ENCODE assay signal across 19 cellular contexts in genomic region chr2:141778315-141778835, GRCh38.
"Had no signal": no experiment of that assay in that cellular context is flagged by ENCODE, and none has a peak within 500 bp of the region (broad histone marks: within the 10 kb centered on the region; RNA-seq: fewer than 3 reads in every experiment).

No MANE protein-coding gene starts in this region.

- ATAC-seq: activated CD4-positive, alpha-beta T cell treated with anti-CD3 and anti-CD28 coated beads for 36 hours; activated T-helper 17 cell treated with anti-CD3 and anti-CD28 coated beads, Interleukin-2, amount 50 U/mL, for 72 hours; body of pancreas; lower lobe of right lung; natural killer cell treated with Interleukin-12 subunit alpha and Interleukin-12 subunit beta and Interleukin-15 and Interleukin-18, amount 100 ng/mL, for 72 hours had no signal

- DNase-seq: activated CD4-positive, alpha-beta memory T cell treated with anti-CD3 and anti-CD28 coated beads for 36 hours; activated CD4-positive, alpha-beta T cell treated with anti-CD3 and anti-CD28 coated beads for 36 hours; activated naive CD4-positive, alpha-beta T cell; activated naive CD8-positive, alpha-beta T cell treated with anti-CD3 and anti-CD28 coated beads for 36 hours; amygdala; body of pancreas; foreskin melanocyte; hypothalamus; lower lobe of right lung; occipital lobe; stimulated activated CD4-positive, alpha-beta T cell treated with anti-CD3 and anti-CD28 coated beads, Interleukin-12 subunit alpha, Interleukin-12 subunit beta, amount 100 ng/mL, for 4 hours; stimulated activated CD4-positive, alpha-beta T cell treated with anti-CD3 and anti-CD28 coated beads, Interleukin-1b, Interleukin-23, amount 100 ng/mL, for 48 hours; stimulated activated CD8-positive, alpha-beta memory T cell treated with anti-CD3 and anti-CD28 coated beads, Interleukin-4, amount 100 ng/mL, for 48 hours; stimulated activated naive CD4-positive, alpha-beta T cell; T1000; thyroid gland had no signal

- H3K27me3 ChIP-seq: body of pancreas, thyroid gland had no signal

- H3K27ac ChIP-seq: body of pancreas, coronary artery, lower lobe of right lung, thyroid gland had no signal

- H3K4me3 ChIP-seq: body of pancreas, coronary artery, lower lobe of right lung, thyroid gland had no signal

- H3K9me3 ChIP-seq: body of pancreas, lower lobe of right lung, thyroid gland had no signal

- H3K4me1 ChIP-seq: body of pancreas, lower lobe of right lung had no signal

- H3K36me3 ChIP-seq: lower lobe of right lung, thyroid gland had no signal
